14 cellular contexts compared by ENCODE assay signal in genomic region chr10:123158682-123159081, GRCh38. TPM values are rescaled to one million over a fixed set of nuclear protein-coding genes. Genes with fewer than 3 reads are reported as not detected.
DNase-seq lines count a peak whose midpoint lies in the region; ATAC-seq, FAIRE-seq and TF ChIP-seq lines count a peak whose summit lies in the region.
"Had no signal": no experiment of that assay in that cellular context is flagged by ENCODE, and none has a peak within 500 bp of the region (broad histone marks: within the 10 kb centered on the region; RNA-seq: fewer than 3 reads in every experiment).

No MANE protein-coding gene starts in this region.

- CTCF ChIA-PET in A549 (lab: Yijun Ruan, JAX), result interaction anchor here (1.2 to 1.4 kb wide), 2 partner anchors 19 to 25 kb away, joined by 3 to 6 read pairs; no protein-coding TSS in a partner anchor
- CTCF ChIA-PET in CD4-positive, alpha-beta memory T cell (lab: Charles Lee; ENCODE audit: partially characterized antibody), result interaction anchor here (0.8 kb wide), 1 partner anchor 9 kb away, joined by 3 read pairs; no protein-coding TSS in a partner anchor

- H3K4me2 ChIP-seq in A549, result peak overlapping the region; percentile 16; the same call in 1 of the 3 replicates

- ATAC-seq in A549 (no peak), GM19351 (IDR thresholded peaks at IDR 0.05; ENCODE audit: unreplicated experiment) (no peak), HG03354 (IDR thresholded peaks at IDR 0.05; ENCODE audit: poor library complexity, severe bottlenecking, unreplicated experiment) (no peak)
- ATAC-seq: left ventricle myocardium superior had no signal

- no peak for TF ChIP-seq EP300 in A549 (IDR thresholded peaks at IDR 0.05)

- 91% methylated on average over 1 of the region's 1 CpG for WGBS in A549 (ENCODE audit: missing lambda C conversion rate)

- no peaks in the 10 kb centered on the region for H3K9me3 ChIP-seq in A549
- H3K9me3 ChIP-seq in CD4-positive, alpha-beta memory T cell (ENCODE audit: control insufficient read depth in 1 of 2, low read length in 2 of 2), result no peaks in the 10 kb centered on the region
- H3K9me3 ChIP-seq: thyroid gland had no signal

- no peak for TF ChIP-seq POLR2A in A549 (IDR thresholded peaks at IDR 0.05; ENCODE audit: low read length)

- peaks cover 44 to 80% of the 10 kb centered on the region in 2 donors for H3K36me3 Mint-ChIP-seq in CD4-positive, alpha-beta memory T cell
- H3K36me3 Mint-ChIP-seq in brain, result peaks cover 69% of the 10 kb centered on the region

- no peaks in the 10 kb centered on the region for H3K27me3 ChIP-seq in CD4-positive, alpha-beta memory T cell (ENCODE audit: insufficient read depth, low read length)
- H3K27me3 ChIP-seq: thyroid gland had no signal

- peaks cover 55 to 84% (median 68%) of the 10 kb centered on the region in 4 donors for H3K4me1 Mint-ChIP-seq in CD4-positive, alpha-beta memory T cell
- H3K4me1 Mint-ChIP-seq in brain, result peaks cover 47% of the 10 kb centered on the region

- peak overlapping the region in 3 of 8 donors; percentile 7 to 67 (median 59) for H3K4me3 Mint-ChIP-seq in CD4-positive, alpha-beta memory T cell
- H3K4me3 Mint-ChIP-seq in brain, result peak overlapping the region in 4 of 5 experiments; percentile 5 to 63 (median 30)

- H3K27ac ChIP-seq in A549, result no peak overlapping the region
- H3K27ac ChIP-seq in CD4-positive, alpha-beta memory T cell (ENCODE audit: low read depth, low read length), result no peak overlapping the region
- H3K27ac ChIP-seq: thyroid gland had no signal

- no peaks in the 10 kb centered on the region for H3K9me3 Mint-ChIP-seq in CD4-positive, alpha-beta memory T cell
- peaks cover 0 to 6% (median 0%) of the 10 kb centered on the region in 5 experiments for H3K9me3 Mint-ChIP-seq in brain

- no peak for FAIRE-seq in A549 (lab: Jason Lieb, UNC)

- no peak for TF ChIP-seq RAD21 in A549 (conservative IDR thresholded peaks at IDR 0.05 in 1 of 2, IDR thresholded peaks at IDR 0.05 in 1 of 2)

- no peaks in the 10 kb centered on the region for H3K27me3 Mint-ChIP-seq in CD4-positive, alpha-beta memory T cell
- H3K27me3 Mint-ChIP-seq in brain, result peaks cover 7% of the 10 kb centered on the region

- peaks cover 45% of the 10 kb centered on the region for H3K4me1 ChIP-seq in A549
- H3K4me1 ChIP-seq in CD4-positive, alpha-beta memory T cell (ENCODE audit: insufficient read depth, low read length), result peaks cover 79% of the 10 kb centered on the region

- peak overlapping the region in 5 of 7 donors; percentile 13 to 53 (median 28) for H3K27ac Mint-ChIP-seq in CD4-positive, alpha-beta memory T cell
- H3K27ac Mint-ChIP-seq in brain, result no peak overlapping the region

- DNase-seq in A549 (ENCODE audit: low read depth in 1 of 2, low spot score in 1 of 2) (no peak), OCI-M1 (lab: John Stamatoyannopoulos, UW) (peak; percentile 34), amniotic stem cell (lab: John Stamatoyannopoulos, UW) (no peak)
- no peak for DNase-seq in CD4-positive, alpha-beta memory T cell
- no peak for DNase-seq in NK-92 treated with Interleukin-12 subunit alpha and Interleukin-12 subunit beta, amount 100 ng/mL, for 24 hours (lab: John Stamatoyannopoulos, UW)
- DNase-seq: activated CD8-positive, alpha-beta memory T cell treated with anti-CD3 and anti-CD28 coated beads, Interleukin-2, amount 50 U/mL, for 48 hours; left ventricle myocardium superior; SHP77 treated with DMSO at 0.1 percent for 48 hours; thyroid gland had no signal

- POLR2A ChIA-PET in A549 (lab: Yijun Ruan, JAX), result no interaction called here
- POLR2A ChIA-PET in CD4-positive, alpha-beta memory T cell (lab: Charles Lee; ENCODE audit: partially characterized antibody), result interaction anchor here (1.0 kb wide), 1 partner anchor 205 kb away, joined by 3 read pairs; the partner anchor contains the start of gene C10orf88

- intact Hi-C loops in CD4-positive, alpha-beta memory T cell (cut with micrococcal nuclease), result loop anchor here (10.0 kb wide), 2 partner anchors 1636 to 1756 kb away; partner anchors contain the start of gene EEF1AKMT2

- no peak for TF ChIP-seq CTCF in A549 (IDR thresholded peaks at IDR 0.05)
- no peak for TF ChIP-seq CTCF in brain (conservative IDR thresholded peaks at IDR 0.05)

- no peak overlapping the region for H3K4me3 ChIP-seq in A549
- H3K4me3 ChIP-seq in CD4-positive, alpha-beta memory T cell (ENCODE audit: low read length in 2 of 2), result no peak overlapping the region
- H3K4me3 ChIP-seq: thyroid gland had no signal

- peaks cover 32% of the 10 kb centered on the region for H3K36me3 ChIP-seq in CD4-positive, alpha-beta memory T cell (ENCODE audit: insufficient read depth, low read length)

TF ChIP-seq in A549, 52 proteins besides CTCF, POLR2A, EP300 and RAD21:
- TF ChIP-seq, protein P1, sequence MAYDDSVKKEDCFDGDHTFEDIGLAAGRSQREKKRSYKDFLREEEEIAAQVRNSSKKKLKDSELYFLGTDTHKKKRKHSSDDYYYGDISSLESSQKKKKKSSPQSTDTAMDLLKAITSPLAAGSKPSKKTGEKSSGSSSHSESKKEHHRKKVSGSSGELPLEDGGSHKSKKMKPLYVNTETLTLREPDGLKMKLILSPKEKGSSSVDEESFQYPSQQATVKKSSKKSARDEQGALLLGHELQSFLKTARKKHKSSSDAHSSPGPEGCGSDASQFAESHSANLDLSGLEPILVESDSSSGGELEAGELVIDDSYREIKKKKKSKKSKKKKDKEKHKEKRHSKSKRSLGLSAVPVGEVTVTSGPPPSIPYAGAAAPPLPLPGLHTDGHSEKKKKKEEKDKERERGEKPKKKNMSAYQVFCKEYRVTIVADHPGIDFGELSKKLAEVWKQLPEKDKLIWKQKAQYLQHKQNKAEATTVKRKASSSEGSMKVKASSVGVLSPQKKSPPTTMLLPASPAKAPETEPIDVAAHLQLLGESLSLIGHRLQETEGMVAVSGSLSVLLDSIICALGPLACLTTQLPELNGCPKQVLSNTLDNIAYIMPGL (CRISPR knock-in tag; IDR thresholded peaks at IDR 0.05; ENCODE audit: borderline replicate concordance), result no peak

RNA-seq across cellular contexts. Expression of gene BUB3, which starts 4.5 kb away (rescaled TPM):
- 229 and 246 TPM in 2 replicates for polyA plus RNA-seq in A549 (2011; rRNA removed)
- 337 and 340 TPM in 2 replicates for polyA plus RNA-seq in A549 (2012; cell fraction: cytosol; rRNA removed)
- 263 and 314 TPM in 2 replicates for polyA plus RNA-seq in A549 (2012; cell fraction: nucleus; rRNA removed)
- polyA plus RNA-seq in A549 (2017; fragmentation: RNase III; extraction: RNeasy Plus Mini Kit Qiagen cat#74134 plus additional on column Dnase treatment), result 216 to 224 TPM (median 222 TPM) in 3 replicates
- polyA minus RNA-seq in A549 (2011; rRNA and poly(A)+ RNA removed), result 272 and 273 TPM in 2 replicates
- 100 to 1,000 TPM; 162 to 169 TPM for total RNA-seq in CD4-positive, alpha-beta memory T cell
- polyA plus RNA-seq in CD4-positive, alpha-beta memory T cell, result 100 to 1,000 TPM; 226 to 371 TPM
- polyA plus RNA-seq in brain (ENCODE audit: insufficient read depth, low read depth, low replicate concordance), result 230 TPM

RNA-seq across cellular contexts. Expression of gene HMX2, which starts 10.7 kb away (rescaled TPM):
- polyA plus RNA-seq in A549 (2011; rRNA removed) (not detected in 2 replicates), A549 (2017; fragmentation: RNase III; extraction: RNeasy Plus Mini Kit Qiagen cat#74134 plus additional on column Dnase treatment) (0.07 to 0.09 TPM (median 0.08 TPM) in 3 replicates), brain (ENCODE audit: insufficient read depth, low read depth, low replicate concordance) (18.3 TPM)
- polyA plus RNA-seq in A549 (2012; cell fraction: cytosol; rRNA removed), result 0.04 and 0.08 TPM in 2 replicates
- 0.06 and 0.07 TPM in 2 replicates for polyA plus RNA-seq in A549 (2012; cell fraction: nucleus; rRNA removed)
- not detected in 2 replicates for polyA minus RNA-seq in A549 (2011; rRNA and poly(A)+ RNA removed)
- total RNA-seq in CD4-positive, alpha-beta memory T cell, result not detected
- not detected for polyA plus RNA-seq in CD4-positive, alpha-beta memory T cell
- total RNA-seq: left ventricle myocardium superior, myocyte, thyroid gland had no signal
- polyA plus RNA-seq: BJ had no signal

RNA-seq across cellular contexts. Expression of gene HMX3, which starts 22.9 kb away (rescaled TPM):
- polyA plus RNA-seq in A549 (2011; rRNA removed) (not detected in 2 replicates), A549 (2017; fragmentation: RNase III; extraction: RNeasy Plus Mini Kit Qiagen cat#74134 plus additional on column Dnase treatment) (not detected in 3 replicates), brain (ENCODE audit: insufficient read depth, low read depth, low replicate concordance) (12.9 TPM)
- polyA plus RNA-seq in A549 (2012; cell fraction: cytosol; rRNA removed), result 0.03 TPM in 1 of 2 replicates, not detected in the other
- 0.06 TPM in 1 of 2 replicates, not detected in the other for polyA plus RNA-seq in A549 (2012; cell fraction: nucleus; rRNA removed)
- not detected in 2 replicates for polyA minus RNA-seq in A549 (2011; rRNA and poly(A)+ RNA removed)
- not detected for total RNA-seq in CD4-positive, alpha-beta memory T cell
- polyA plus RNA-seq in CD4-positive, alpha-beta memory T cell, result not detected
- total RNA-seq: left ventricle myocardium superior, myocyte, thyroid gland had no signal
- polyA plus RNA-seq: BJ had no signal

Comparison
In these comparisons a context has a peak if more than half of its experiments do, and no peak if none do; other contexts are left out.
1. H3K27ac Mint-ChIP-seq: peak in CD4-positive, alpha-beta memory T cell (5 of 7); none in brain (0 of 5).
2. RNA of gene HMX2, which starts 10.7 kb away (polyA plus RNA-seq): 18.3 TPM in brain (single experiment); 0.04 to 0.09 TPM in A549 and not detected in CD4-positive, alpha-beta memory T cell; every median in the first group is over 10 times any median in the second.
3. RNA of gene HMX3, which starts 22.9 kb away (polyA plus RNA-seq): 12.9 TPM in brain (single experiment); 0.03 to 0.06 TPM in A549 and not detected in CD4-positive, alpha-beta memory T cell; every median in the first group is over 10 times any median in the second.